Comparison of ENCODE assay signal across 19 cellular contexts in genomic region chr22:48918585-48919186, GRCh38.
DNase-seq lines count a peak whose midpoint lies in the region; ATAC-seq and TF ChIP-seq lines count a peak whose summit lies in the region.
"Had no signal": no experiment of that assay in that cellular context is flagged by ENCODE, and none has a peak within 500 bp of the region (broad histone marks: within the 10 kb centered on the region; RNA-seq: fewer than 3 reads in every experiment).

No MANE protein-coding gene starts in this region.

- peaks cover 7% of the 10 kb centered on the region for H3K9me3 Mint-ChIP-seq in progenitor cell of endocrine pancreas (ENCODE audit: low read depth)

- peaks cover 20% of the 10 kb centered on the region for H3K4me1 Mint-ChIP-seq in progenitor cell of endocrine pancreas (ENCODE audit: low read depth)
- H3K4me1 Mint-ChIP-seq: activated naive CD8-positive, alpha-beta T cell treated with anti-CD3 and anti-CD28 coated beads for 36 hours; IgD-negative memory B cell had no signal

- intact Hi-C loops in colonic mucosa (cut with DNase I), result no loop called here
- intact Hi-C loops in thyroid gland (cut with DNase I), result no loop called here

- no peaks in the 10 kb centered on the region for H3K4me1 ChIP-seq in colonic mucosa
- H3K4me1 ChIP-seq in thyroid gland, result no peaks in the 10 kb centered on the region
- H3K4me1 ChIP-seq: breast epithelium, parathyroid adenoma had no signal

- H3K4me3 Mint-ChIP-seq in progenitor cell of endocrine pancreas (ENCODE audit: low read depth), result peak overlapping the region; percentile 19
- H3K4me3 Mint-ChIP-seq: activated naive CD8-positive, alpha-beta T cell treated with anti-CD3 and anti-CD28 coated beads for 36 hours; effector memory CD8-positive, alpha-beta T cell; IgD-negative memory B cell; T-cell had no signal

- no peak overlapping the region for H3K4me3 ChIP-seq in colonic mucosa
- H3K4me3 ChIP-seq in thyroid gland (replicated peaks in 1 of 3), result no peak overlapping the region
- H3K4me3 ChIP-seq: breast epithelium had no signal

- WGBS in thyroid gland, 2 donors, result 43 to 45% methylated on average over 5 to 7 of the region's 7 CpGs

- no peak for TF ChIP-seq POLR2A in thyroid gland (IDR thresholded peaks at IDR 0.05)

- H3K9me3 ChIP-seq in colonic mucosa, result no peaks in the 10 kb centered on the region
- no peaks in the 10 kb centered on the region for H3K9me3 ChIP-seq in thyroid gland
- H3K9me3 ChIP-seq: breast epithelium had no signal

- H3K9ac ChIP-seq in colonic mucosa (ENCODE audit: low read depth in 2 of 2, low read length in 2 of 2), result no peak overlapping the region
- H3K9ac ChIP-seq: parathyroid adenoma had no signal

- peaks cover 35% of the 10 kb centered on the region for H3K27me3 Mint-ChIP-seq in progenitor cell of endocrine pancreas
- H3K27me3 Mint-ChIP-seq: IgD-negative memory B cell had no signal

- no peak for ATAC-seq in HG02852 (IDR thresholded peaks at IDR 0.05; ENCODE audit: unreplicated experiment)
- ATAC-seq: activated CD4-positive, CD25-positive, alpha-beta regulatory T cell treated with anti-CD3 and anti-CD28 coated beads, Interleukin-2, amount 50 U/mL, for 24 hours; effector memory CD8-positive, alpha-beta T cell; T-cell had no signal

- H3K27ac ChIP-seq in colonic mucosa, result no peak overlapping the region
- H3K27ac ChIP-seq in thyroid gland, result no peak overlapping the region
- H3K27ac ChIP-seq: breast epithelium, parathyroid adenoma had no signal

- H3K36me3 Mint-ChIP-seq in progenitor cell of endocrine pancreas (ENCODE audit: insufficient read depth), result peaks cover 1% of the 10 kb centered on the region
- H3K36me3 Mint-ChIP-seq: activated naive CD8-positive, alpha-beta T cell treated with anti-CD3 and anti-CD28 coated beads for 36 hours; T-cell had no signal

- peak overlapping the region; percentile 80 for H3K27ac Mint-ChIP-seq in progenitor cell of endocrine pancreas
- H3K27ac Mint-ChIP-seq: activated naive CD8-positive, alpha-beta T cell treated with anti-CD3 and anti-CD28 coated beads for 36 hours; effector memory CD8-positive, alpha-beta T cell; IgD-negative memory B cell; T-cell had no signal

- H3K27me3 ChIP-seq in colonic mucosa (no peaks in the 10 kb centered on the region), thyroid gland (no peaks in the 10 kb centered on the region)

- DNase-seq in NCI-H1092 (lab: John Stamatoyannopoulos, UW), result peak; percentile 23
- peak; percentile 72 for DNase-seq in NCI-H345 (lab: John Stamatoyannopoulos, UW)
- peak; percentile 8 for DNase-seq in colonic mucosa
- DNase-seq in progenitor cell of endocrine pancreas (ENCODE audit: low spot score, unreplicated experiment), result no peak
- DNase-seq in thyroid gland, result no peak
- DNase-seq in NCI-H82 treated with DMSO at 0.1 percent for 48 hours (lab: John Stamatoyannopoulos, UW; ENCODE audit: unreplicated experiment), result no peak
- DNase-seq: activated naive CD8-positive, alpha-beta T cell treated with anti-CD3 and anti-CD28 coated beads for 36 hours; Calu3; effector memory CD8-positive, alpha-beta T cell; NCI-H1048; NK-92 treated with Interleukin-12 subunit alpha and Interleukin-12 subunit beta, amount 100 ng/mL, for 24 hours; RPMI8226; stimulated activated naive CD4-positive, alpha-beta T cell treated with Interleukin-2 at 50 U/mL for 16 hours had no signal

- TF ChIP-seq CTCF in colonic mucosa (IDR thresholded peaks at IDR 0.05) (no peak), progenitor cell of endocrine pancreas (IDR thresholded peaks at IDR 0.05; ENCODE audit: unreplicated experiment) (no peak), thyroid gland (IDR thresholded peaks at IDR 0.05) (no peak)

- H3K36me3 ChIP-seq in colonic mucosa (no peaks in the 10 kb centered on the region), thyroid gland (no peaks in the 10 kb centered on the region)
- H3K36me3 ChIP-seq: breast epithelium had no signal

Comparison
In these comparisons a context has a peak if more than half of its experiments do, and no peak if none do; other contexts are left out.
1. DNase-seq: peak in NCI-H1092 (single experiment), NCI-H345 (single experiment) and colonic mucosa (single experiment); none in progenitor cell of endocrine pancreas (single experiment), thyroid gland (0 of 2) and NCI-H82 treated with DMSO at 0.1 percent for 48 hours (single experiment).